ENCODE assay signal across 10 cellular contexts in genomic region chrX:29555465-29556091, GRCh38.
DNase-seq lines count a peak whose midpoint lies in the region; ATAC-seq and TF ChIP-seq lines count a peak whose summit lies in the region.
"Had no signal": no experiment of that assay in that cellular context is flagged by ENCODE, and none has a peak within 500 bp of the region (broad histone marks: within the 10 kb centered on the region; RNA-seq: fewer than 3 reads in every experiment).

No MANE protein-coding gene starts in this region.

- no peak for TF ChIP-seq POLR2A in transverse colon (IDR thresholded peaks at IDR 0.05)

- intact Hi-C loops in transverse colon (cut with DNase I; ENCODE audit: low total_unique reads): no loop called here

- no peaks in the 10 kb centered on the region for H3K36me3 ChIP-seq in transverse colon

- H3K4me3 Mint-ChIP-seq in type B pancreatic cell: no peak overlapping the region

- H3K27ac Mint-ChIP-seq in type B pancreatic cell: no peak overlapping the region

- H3K4me3 ChIP-seq in epithelial cell of esophagus (ENCODE audit: low read length) (no peak overlapping the region), transverse colon (no peak overlapping the region)
- H3K4me3 ChIP-seq: lung had no signal

- no peak for TF ChIP-seq CTCF in epithelial cell of esophagus (IDR thresholded peaks at IDR 0.05; ENCODE audit: insufficient read depth, low read depth, low read length, missing control alignments)
- no peak for TF ChIP-seq CTCF in transverse colon (IDR thresholded peaks at IDR 0.05)
- TF ChIP-seq CTCF in type B pancreatic cell (conservative IDR thresholded peaks at IDR 0.05): no peak

- ATAC-seq in GM18868 (IDR thresholded peaks at IDR 0.05; ENCODE audit: unreplicated experiment): peak; percentile 97
- peak; percentile 97 for ATAC-seq in GM21528 (IDR thresholded peaks at IDR 0.05; ENCODE audit: low FRiP score, unreplicated experiment)
- ATAC-seq in HG03097 (IDR thresholded peaks at IDR 0.05; ENCODE audit: low FRiP score, unreplicated experiment): peak; percentile 99

- H3K4me1 Mint-ChIP-seq in type B pancreatic cell (ENCODE audit: unreplicated experiment): peaks cover 3% of the 10 kb centered on the region

- DNase-seq in epithelial cell of esophagus (ENCODE audit: low read depth) (peak; percentile 58), transverse colon (no peak), NCI-H748 treated with DMSO at 0.1 percent for 48 hours (lab: John Stamatoyannopoulos, UW) (no peak), hypothalamus (lab: John Stamatoyannopoulos, UW) (no peak), type B pancreatic cell (ENCODE audit: extremely low spot score, unreplicated experiment) (no peak)
- DNase-seq: COR-L47 had no signal

- H3K9me3 Mint-ChIP-seq in type B pancreatic cell: peaks cover 7% of the 10 kb centered on the region

- 61% methylated on average over 1 of the region's 1 CpG; no CpG with 5 or more reads in 1 of the 2 donors for WGBS in transverse colon (ENCODE audit: low coverage in 1 of 2), 2 donors

- no peaks in the 10 kb centered on the region for H3K4me1 ChIP-seq in transverse colon

- no peak for TF ChIP-seq EP300 in transverse colon (IDR thresholded peaks at IDR 0.05; ENCODE audit: low read depth)

- no peaks in the 10 kb centered on the region for H3K27me3 ChIP-seq in transverse colon

- no peak overlapping the region for H3K27ac ChIP-seq in transverse colon

- no peaks in the 10 kb centered on the region for H3K36me3 Mint-ChIP-seq in type B pancreatic cell

- no peaks in the 10 kb centered on the region for H3K27me3 Mint-ChIP-seq in type B pancreatic cell

- in situ Hi-C loops in transverse colon (cut with MboI; ENCODE audit: low pct_ligation_motif_present in 1 of 4, low pct_unique_long_range_greater_than_20kb in 1 of 4, low sequenced_read_pairs in 3 of 4): no loop called here

- H3K9me3 ChIP-seq in transverse colon: no peaks in the 10 kb centered on the region
